In the genomic region with DNA sequence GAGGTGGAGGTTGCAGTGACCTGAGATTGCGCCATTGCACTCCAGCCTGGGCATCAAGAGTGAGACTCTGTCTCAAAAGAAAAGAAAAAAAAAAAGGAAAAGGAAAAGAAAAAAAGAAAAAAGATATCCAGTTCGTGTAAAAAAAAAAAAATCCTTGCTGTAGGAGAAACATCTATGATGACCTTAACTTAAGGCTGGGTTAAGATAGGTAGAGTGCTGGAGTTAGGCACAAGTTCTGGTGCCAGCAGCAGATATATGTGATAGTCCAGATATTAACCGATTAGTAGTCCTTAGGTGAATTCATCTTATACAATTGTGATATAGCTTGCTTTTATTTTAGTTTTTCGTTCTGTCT, we compare ENCODE assay signal across 2 cellular contexts.
TF ChIP-seq lines count a peak whose summit lies in the region.

No MANE protein-coding gene starts in this region.

TF ChIP-seq in HCT116, 20 proteins besides CTCF, POLR2A, EP300 and RAD21:
- TF ChIP-seq TCF7L2 (IDR thresholded peaks at IDR 0.05; ENCODE audit: borderline replicate concordance, extremely low read depth, insufficient read depth, insufficient read length) (no peak), POLR2AphosphoS5 (IDR thresholded peaks at IDR 0.05; ENCODE audit: low read depth, low read length) (no peak), YY1 (IDR thresholded peaks at IDR 0.05; ENCODE audit: extremely low read depth, insufficient replicate concordance, low read depth, low read length) (no peak), SRF (IDR thresholded peaks at IDR 0.05; ENCODE audit: low read depth) (no peak), CEBPB (IDR thresholded peaks at IDR 0.05; ENCODE audit: low read depth) (no peak)

TF ChIP-seq in K562, 482 proteins besides CTCF, POLR2A, EP300 and RAD21:
- TF ChIP-seq HDAC3 (IDR thresholded peaks at IDR 0.05; ENCODE audit: borderline replicate concordance, partially characterized antibody): no peak
- TF ChIP-seq NCOA6 (IDR thresholded peaks at IDR 0.05): no peak
- TF ChIP-seq, protein P1, sequence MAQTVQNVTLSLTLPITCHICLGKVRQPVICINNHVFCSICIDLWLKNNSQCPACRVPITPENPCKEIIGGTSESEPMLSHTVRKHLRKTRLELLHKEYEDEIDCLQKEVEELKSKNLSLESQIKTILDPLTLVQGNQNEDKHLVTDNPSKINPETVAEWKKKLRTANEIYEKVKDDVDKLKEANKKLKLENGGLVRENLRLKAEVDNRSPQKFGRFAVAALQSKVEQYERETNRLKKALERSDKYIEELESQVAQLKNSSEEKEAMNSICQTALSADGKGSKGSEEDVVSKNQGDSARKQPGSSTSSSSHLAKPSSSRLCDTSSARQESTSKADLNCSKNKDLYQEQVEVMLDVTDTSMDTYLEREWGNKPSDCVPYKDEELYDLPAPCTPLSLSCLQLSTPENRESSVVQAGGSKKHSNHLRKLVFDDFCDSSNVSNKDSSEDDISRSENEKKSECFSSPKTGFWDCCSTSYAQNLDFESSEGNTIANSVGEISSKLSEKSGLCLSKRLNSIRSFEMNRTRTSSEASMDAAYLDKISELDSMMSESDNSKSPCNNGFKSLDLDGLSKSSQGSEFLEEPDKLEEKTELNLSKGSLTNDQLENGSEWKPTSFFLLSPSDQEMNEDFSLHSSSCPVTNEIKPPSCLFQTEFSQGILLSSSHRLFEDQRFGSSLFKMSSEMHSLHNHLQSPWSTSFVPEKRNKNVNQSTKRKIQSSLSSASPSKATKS (CRISPR knock-in tag; IDR thresholded peaks at IDR 0.05): no peak
- TF ChIP-seq, protein P2, sequence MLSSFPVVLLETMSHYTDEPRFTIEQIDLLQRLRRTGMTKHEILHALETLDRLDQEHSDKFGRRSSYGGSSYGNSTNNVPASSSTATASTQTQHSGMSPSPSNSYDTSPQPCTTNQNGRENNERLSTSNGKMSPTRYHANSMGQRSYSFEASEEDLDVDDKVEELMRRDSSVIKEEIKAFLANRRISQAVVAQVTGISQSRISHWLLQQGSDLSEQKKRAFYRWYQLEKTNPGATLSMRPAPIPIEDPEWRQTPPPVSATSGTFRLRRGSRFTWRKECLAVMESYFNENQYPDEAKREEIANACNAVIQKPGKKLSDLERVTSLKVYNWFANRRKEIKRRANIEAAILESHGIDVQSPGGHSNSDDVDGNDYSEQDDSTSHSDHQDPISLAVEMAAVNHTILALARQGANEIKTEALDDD (IDR thresholded peaks at IDR 0.05): no peak; the same call in 1 of the 2 replicates
- TF ChIP-seq, protein P3, sequence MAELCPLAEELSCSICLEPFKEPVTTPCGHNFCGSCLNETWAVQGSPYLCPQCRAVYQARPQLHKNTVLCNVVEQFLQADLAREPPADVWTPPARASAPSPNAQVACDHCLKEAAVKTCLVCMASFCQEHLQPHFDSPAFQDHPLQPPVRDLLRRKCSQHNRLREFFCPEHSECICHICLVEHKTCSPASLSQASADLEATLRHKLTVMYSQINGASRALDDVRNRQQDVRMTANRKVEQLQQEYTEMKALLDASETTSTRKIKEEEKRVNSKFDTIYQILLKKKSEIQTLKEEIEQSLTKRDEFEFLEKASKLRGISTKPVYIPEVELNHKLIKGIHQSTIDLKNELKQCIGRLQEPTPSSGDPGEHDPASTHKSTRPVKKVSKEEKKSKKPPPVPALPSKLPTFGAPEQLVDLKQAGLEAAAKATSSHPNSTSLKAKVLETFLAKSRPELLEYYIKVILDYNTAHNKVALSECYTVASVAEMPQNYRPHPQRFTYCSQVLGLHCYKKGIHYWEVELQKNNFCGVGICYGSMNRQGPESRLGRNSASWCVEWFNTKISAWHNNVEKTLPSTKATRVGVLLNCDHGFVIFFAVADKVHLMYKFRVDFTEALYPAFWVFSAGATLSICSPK (IDR thresholded peaks at IDR 0.05; ENCODE audit: borderline replicate concordance): no peak
- TF ChIP-seq, protein P4, sequence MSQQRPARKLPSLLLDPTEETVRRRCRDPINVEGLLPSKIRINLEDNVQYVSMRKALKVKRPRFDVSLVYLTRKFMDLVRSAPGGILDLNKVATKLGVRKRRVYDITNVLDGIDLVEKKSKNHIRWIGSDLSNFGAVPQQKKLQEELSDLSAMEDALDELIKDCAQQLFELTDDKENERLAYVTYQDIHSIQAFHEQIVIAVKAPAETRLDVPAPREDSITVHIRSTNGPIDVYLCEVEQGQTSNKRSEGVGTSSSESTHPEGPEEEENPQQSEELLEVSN (IDR thresholded peaks at IDR 0.05; ENCODE audit: borderline replicate concordance in 1 of 2, extremely low read depth in 1 of 2, insufficient read depth in 1 of 2, insufficient read length in 1 of 2, low read depth in 1 of 2, low read length in 1 of 2, poor library complexity in 1 of 2, severe bottlenecking in 1 of 2): no peak
- TF ChIP-seq RB1 (IDR thresholded peaks at IDR 0.05; ENCODE audit: low read depth): no peak
- no peak for TF ChIP-seq CREM (IDR thresholded peaks at IDR 0.05; ENCODE audit: low read depth)
- no peak for TF ChIP-seq ZBTB7A (IDR thresholded peaks at IDR 0.05; ENCODE audit: borderline replicate concordance, control insufficient read depth, low read depth, low read length)
- TF ChIP-seq DMBX1 (CRISPR knock-in tag; IDR thresholded peaks at IDR 0.05; ENCODE audit: borderline replicate concordance): no peak
